Comparison of ENCODE assay signal across 19 cellular contexts in genomic region chr4:38076153-38076669, GRCh38.
DNase-seq lines count a peak whose midpoint lies in the region; ATAC-seq and TF ChIP-seq lines count a peak whose summit lies in the region.
"Had no signal": no experiment of that assay in that cellular context is flagged by ENCODE, and none has a peak within 500 bp of the region (broad histone marks: within the 10 kb centered on the region; RNA-seq: fewer than 3 reads in every experiment).

No MANE protein-coding gene starts in this region.

- peaks cover 2% of the 10 kb centered on the region for H3K9me3 Mint-ChIP-seq in glutamatergic neuron (ENCODE audit: unreplicated experiment)
- H3K9me3 Mint-ChIP-seq: endodermal cell; H9; naive thymus-derived CD8-positive, alpha-beta T cell had no signal

- H3K27me3 ChIP-seq in ACC112 (ENCODE audit: insufficient read depth, low read length) = no peaks in the 10 kb centered on the region
- H3K27me3 ChIP-seq in adrenal gland = no peaks in the 10 kb centered on the region
- no peaks in the 10 kb centered on the region for H3K27me3 ChIP-seq in parathyroid adenoma (ENCODE audit: control insufficient read depth, insufficient read depth, low read length)

- no peak overlapping the region for H3K4me3 Mint-ChIP-seq in glutamatergic neuron (ENCODE audit: unreplicated experiment)
- H3K4me3 Mint-ChIP-seq: endodermal cell, H9 had no signal

- no peak for DNase-seq in adrenal gland
- no peak for DNase-seq in NCI-H187 (lab: John Stamatoyannopoulos, UW)
- DNase-seq in glutamatergic neuron = no peak
- no peak for DNase-seq in ureter (ENCODE audit: low spot score)
- DNase-seq: activated CD4-positive, alpha-beta T cell treated with anti-CD3 and anti-CD28 coated beads for 48 hours; activated T-cell treated with anti-CD3 and anti-CD28 coated beads, Interleukin-2, amount 50 U/mL, for 48 hours; amniotic stem cell; cerebellar nuclear complex; endodermal cell; H9; naive thymus-derived CD8-positive, alpha-beta T cell; NCI-H2029 treated with DMSO at 0.1 percent for 48 hours; NCI-H524 treated with DMSO at 0.1 percent for 48 hours; stimulated activated CD4-positive, alpha-beta T cell treated with anti-CD3 and anti-CD28 coated beads, Interleukin-15, amount 100 ng/mL, for 24 hours had no signal

- WGBS in adrenal gland, 4 donors = 84 to 87% (median 86%) methylated on average over 6 of the region's 6 CpGs

- no peak overlapping the region for H3K4me2 ChIP-seq in parathyroid adenoma (ENCODE audit: low read length)

- peaks cover 3% of the 10 kb centered on the region for H3K4me1 Mint-ChIP-seq in glutamatergic neuron (ENCODE audit: low read depth, unreplicated experiment)
- H3K4me1 Mint-ChIP-seq: endodermal cell had no signal

- no peak for TF ChIP-seq POLR2A in adrenal gland (IDR thresholded peaks at IDR 0.05)

- intact Hi-C loops in adrenal gland (cut with DNase I) = loop anchor here in 1 of 2 donors (10.0 kb wide), 1 partner anchor 239 kb away; no protein-coding TSS in a partner anchor

- H3K27ac ChIP-seq in ACC112 (ENCODE audit: low read depth, low read length) (peak overlapping the region; percentile 90; the same call in 1 of the 2 replicates), adrenal gland (peak overlapping the region in 3 of 5 donors; percentile 9 to 66 (median 23)), parathyroid adenoma (peak overlapping the region; percentile 32)
- H3K27ac ChIP-seq: SK-N-MC had no signal

- H3K36me3 Mint-ChIP-seq in glutamatergic neuron (ENCODE audit: unreplicated experiment) = no peaks in the 10 kb centered on the region

- H3K9ac ChIP-seq in parathyroid adenoma = no peak overlapping the region

- no peak overlapping the region for H2AFZ ChIP-seq in ACC112 (ENCODE audit: low read length, unreplicated experiment)
- no peak overlapping the region for H2AFZ ChIP-seq in parathyroid adenoma

- H3K9me3 ChIP-seq in adrenal gland (replicated peaks in 1 of 3) = no peaks in the 10 kb centered on the region
- H3K9me3 ChIP-seq in parathyroid adenoma (ENCODE audit: control insufficient read depth, low read length) = no peaks in the 10 kb centered on the region

- H3K4me1 ChIP-seq in ACC112 (ENCODE audit: control insufficient read depth, insufficient read depth, low read length, unreplicated experiment) = peaks cover 42% of the 10 kb centered on the region
- peaks cover 8 to 22% of the 10 kb centered on the region in 2 donors for H3K4me1 ChIP-seq in adrenal gland (replicated peaks in 1 of 2)
- H3K4me1 ChIP-seq in parathyroid adenoma = peaks cover 2% of the 10 kb centered on the region

- TF ChIP-seq CTCF in adrenal gland (IDR thresholded peaks at IDR 0.05) (no peak), parathyroid adenoma (IDR thresholded peaks at IDR 0.05) (no peak), glutamatergic neuron (IDR thresholded peaks at IDR 0.05; ENCODE audit: partially characterized antibody, unreplicated experiment) (no peak)

- no peaks in the 10 kb centered on the region for H3K27me3 Mint-ChIP-seq in glutamatergic neuron (ENCODE audit: unreplicated experiment)
- H3K27me3 Mint-ChIP-seq: naive thymus-derived CD8-positive, alpha-beta T cell had no signal

- no peak overlapping the region for H3K27ac Mint-ChIP-seq in glutamatergic neuron (ENCODE audit: unreplicated experiment)
- H3K27ac Mint-ChIP-seq: endodermal cell, H9 had no signal

- H3K36me3 ChIP-seq in ACC112 (ENCODE audit: insufficient read depth, low read length) (no peaks in the 10 kb centered on the region), adrenal gland (replicated peaks in 1 of 2) (no peaks in the 10 kb centered on the region), parathyroid adenoma (ENCODE audit: control insufficient read depth, insufficient read depth, low read length) (no peaks in the 10 kb centered on the region)

- H3K4me3 ChIP-seq in ACC112 (ENCODE audit: low read depth, low read length) (no peak overlapping the region), adrenal gland (no peak overlapping the region), parathyroid adenoma (ENCODE audit: low read depth, low read length) (no peak overlapping the region)
- H3K4me3 ChIP-seq: SK-N-MC had no signal

- H3K79me2 ChIP-seq in ACC112 (ENCODE audit: control insufficient read depth, insufficient read depth, low read length, unreplicated experiment) (no peaks in the 10 kb centered on the region), parathyroid adenoma (peaks cover 8% of the 10 kb centered on the region)

- ATAC-seq in GM18498 (IDR thresholded peaks at IDR 0.05; ENCODE audit: unreplicated experiment) (peak; percentile 30), HG02938 (IDR thresholded peaks at IDR 0.05; ENCODE audit: unreplicated experiment) (no peak)
- ATAC-seq: naive thymus-derived CD8-positive, alpha-beta T cell had no signal

Comparison
In these comparisons a context has a peak if more than half of its experiments do, and no peak if none do; other contexts are left out.
1. H3K27ac ChIP-seq: peak in every context shown above with its lines; median percentile 90 in ACC112; 32 in parathyroid adenoma; 23 in adrenal gland.